In genomic region chr16:28927815-28928214, GRCh38 we compare ENCODE assay signal across 26 cellular contexts. TPM values are rescaled to one million over a fixed set of nuclear protein-coding genes. Genes with fewer than 3 reads are reported as not detected.
"Had no signal": no experiment of that assay in that cellular context is flagged by ENCODE, and none has a peak within 500 bp of the region (broad histone marks: within the 10 kb centered on the region; RNA-seq: fewer than 3 reads in every experiment).

No MANE protein-coding gene starts in this region.

- DNase-seq: activated CD4-positive, alpha-beta T cell treated with anti-CD3 and anti-CD28 coated beads for 36 hours; activated CD4-positive, alpha-beta T cell treated with anti-CD3 and anti-CD28 coated beads, Interleukin-2, amount 50 U/mL, for 4 hours; activated CD8-positive, alpha-beta memory T cell treated with anti-CD3 and anti-CD28 coated beads for 24 hours; activated CD8-positive, alpha-beta memory T cell treated with anti-CD3 and anti-CD28 coated beads, Interleukin-2, amount 50 U/mL, for 4 hours; activated naive CD4-positive, alpha-beta T cell; activated naive CD8-positive, alpha-beta T cell treated with anti-CD3 and anti-CD28 coated beads, Interleukin-2, amount 10 ng/mL, durations not matched to agents 7 days and 5 days; activated T-cell treated with anti-CD3 and anti-CD28 coated beads, Interleukin-2, amount 50 U/mL, for 4 hours; amniotic stem cell; colonic mucosa; dorsolateral prefrontal cortex; effector memory CD8-positive, alpha-beta T cell; esophagus squamous epithelium; gastrocnemius medialis; hippocampal formation; kidney glomerular epithelial cell; left lung; ovary; stimulated activated CD4-positive, alpha-beta T cell treated with anti-CD3 and anti-CD28 coated beads, Interleukin-12 subunit alpha, Interleukin-12 subunit beta, amount 100 ng/mL, for 4 hours; transverse colon; WERI-Rb-1 had no signal

- ATAC-seq: activated CD4-positive, alpha-beta T cell treated with anti-CD3 and anti-CD28 coated beads for 36 hours; activated T-cell treated with anti-CD3 and anti-CD28 coated beads, Interleukin-2, amount 50 U/mL, for 4 hours; effector memory CD8-positive, alpha-beta T cell; gastrocnemius medialis; left lung; natural killer cell treated with Interleukin-12 subunit alpha and Interleukin-12 subunit beta and Interleukin-15 and Interleukin-18, amount 100 ng/mL, for 72 hours had no signal

- H3K27me3 Mint-ChIP-seq: activated CD4-positive, alpha-beta T cell treated with anti-CD3 and anti-CD28 coated beads for 36 hours; activated naive CD8-positive, alpha-beta T cell treated with anti-CD3 and anti-CD28 coated beads, Interleukin-2, amount 10 ng/mL, durations not matched to agents 7 days and 5 days; effector memory CD8-positive, alpha-beta T cell; natural killer cell treated with Interleukin-12 subunit alpha and Interleukin-12 subunit beta and Interleukin-15 and Interleukin-18, amount 100 ng/mL, for 72 hours had no signal

- H3K4me3 Mint-ChIP-seq: activated CD4-positive, alpha-beta T cell treated with anti-CD3 and anti-CD28 coated beads for 36 hours; activated naive CD8-positive, alpha-beta T cell treated with anti-CD3 and anti-CD28 coated beads, Interleukin-2, amount 10 ng/mL, durations not matched to agents 7 days and 5 days; activated T-cell treated with anti-CD3 and anti-CD28 coated beads, Interleukin-2, amount 50 U/mL, for 4 hours; effector memory CD8-positive, alpha-beta T cell; mesothelial cell of epicardium; natural killer cell treated with Interleukin-12 subunit alpha and Interleukin-12 subunit beta and Interleukin-15 and Interleukin-18, amount 100 ng/mL, for 72 hours had no signal

- H3K4me3 ChIP-seq: breast epithelium, colonic mucosa, dorsolateral prefrontal cortex, esophagus squamous epithelium, gastrocnemius medialis, left lung, ovary, prostate gland, right atrium auricular region, transverse colon had no signal

- H3K9me3 ChIP-seq: breast epithelium, colonic mucosa, esophagus squamous epithelium, gastrocnemius medialis, left lung, ovary, prostate gland, right atrium auricular region, transverse colon had no signal

- H3K36me3 Mint-ChIP-seq: activated naive CD8-positive, alpha-beta T cell treated with anti-CD3 and anti-CD28 coated beads, Interleukin-2, amount 10 ng/mL, durations not matched to agents 7 days and 5 days; mesothelial cell of epicardium; natural killer cell treated with Interleukin-12 subunit alpha and Interleukin-12 subunit beta and Interleukin-15 and Interleukin-18, amount 100 ng/mL, for 72 hours had no signal

- H3K27me3 ChIP-seq: breast epithelium, colonic mucosa, dorsolateral prefrontal cortex, esophagus squamous epithelium, gastrocnemius medialis, left lung, ovary, right atrium auricular region, transverse colon had no signal

- H3K27ac ChIP-seq: breast epithelium, colonic mucosa, dorsolateral prefrontal cortex, esophagus squamous epithelium, gastrocnemius medialis, left lung, ovary, prostate gland, right atrium auricular region, transverse colon, WERI-Rb-1 had no signal

- H3K4me1 ChIP-seq: prostate gland had no signal

- H3K9me3 Mint-ChIP-seq: activated naive CD8-positive, alpha-beta T cell treated with anti-CD3 and anti-CD28 coated beads, Interleukin-2, amount 10 ng/mL, durations not matched to agents 7 days and 5 days; activated T-cell treated with anti-CD3 and anti-CD28 coated beads, Interleukin-2, amount 50 U/mL, for 4 hours; activated T-helper 2 cell treated with anti-CD3 and anti-CD28 coated beads, Interferon-gamma antibody, Interleukin-2, Interleukin-4, amounts not matched to agents 10 μg/mL and 5 μg/mL and 100 μg/mL, durations not matched to agents 14 hours and 24 hours and 36 hours; effector memory CD8-positive, alpha-beta T cell; mesothelial cell of epicardium; natural killer cell treated with Interleukin-12 subunit alpha and Interleukin-12 subunit beta and Interleukin-15 and Interleukin-18, amount 100 ng/mL, for 72 hours had no signal

- H3K36me3 ChIP-seq: breast epithelium, colonic mucosa, gastrocnemius medialis, left lung, ovary, prostate gland, right atrium auricular region, transverse colon had no signal

- H3K27ac Mint-ChIP-seq: activated CD4-positive, alpha-beta T cell treated with anti-CD3 and anti-CD28 coated beads for 36 hours; activated naive CD8-positive, alpha-beta T cell treated with anti-CD3 and anti-CD28 coated beads, Interleukin-2, amount 10 ng/mL, durations not matched to agents 7 days and 5 days; activated T-helper 2 cell treated with anti-CD3 and anti-CD28 coated beads, Interferon-gamma antibody, Interleukin-2, Interleukin-4, amounts not matched to agents 10 μg/mL and 5 μg/mL and 100 μg/mL, durations not matched to agents 14 hours and 24 hours and 36 hours; mesothelial cell of epicardium; natural killer cell treated with Interleukin-12 subunit alpha and Interleukin-12 subunit beta and Interleukin-15 and Interleukin-18, amount 100 ng/mL, for 72 hours had no signal

RNA-seq across cellular contexts. Expression of gene CD19, which starts 4.0 kb away (rescaled TPM):
- total RNA-seq: breast epithelium, gastrocnemius medialis, mesothelial cell of epicardium had no signal
